ENCODE assay signal across 18 cellular contexts in the genomic region with DNA sequence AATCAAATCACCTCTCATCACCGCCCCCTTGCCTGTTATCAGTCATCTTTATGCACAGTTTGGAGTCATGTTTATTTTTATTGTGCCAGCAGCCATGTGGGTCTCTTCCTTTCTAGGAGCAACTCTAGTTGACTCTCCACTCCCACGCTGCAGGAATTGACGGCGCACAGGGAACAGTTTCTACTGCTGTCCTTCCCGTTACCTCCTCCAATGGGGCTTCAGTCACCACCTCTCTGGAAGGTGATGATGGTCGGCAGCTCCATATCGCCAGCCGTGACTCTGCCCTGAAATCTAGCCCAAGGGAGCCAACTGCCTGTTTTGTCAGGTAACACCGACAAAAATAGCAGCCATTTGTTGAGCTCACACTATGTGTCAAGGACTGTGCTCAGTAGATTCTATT. TPM values are rescaled to one million over a fixed set of nuclear protein-coding genes. Genes with fewer than 3 reads are reported as not detected.
DNase-seq lines count a peak whose midpoint lies in the region; ATAC-seq and TF ChIP-seq lines count a peak whose summit lies in the region.
"Had no signal": no experiment of that assay in that cellular context is flagged by ENCODE, and none has a peak within 500 bp of the region (broad histone marks: within the 10 kb centered on the region; RNA-seq: fewer than 3 reads in every experiment).

No MANE protein-coding gene starts in this region.

- H3K27ac ChIP-seq in HEK293 (ENCODE audit: extremely low read depth, low read depth, low read length) = no peak overlapping the region
- peak overlapping the region in 8 of 12 donors; percentile 3 to 81 (median 50) for H3K27ac ChIP-seq in heart left ventricle
- no peak overlapping the region for H3K27ac ChIP-seq in right cardiac atrium (ENCODE audit: low read length)
- no peak overlapping the region for H3K27ac ChIP-seq in effector memory CD4-positive, alpha-beta T cell (ENCODE audit: insufficient read depth, low read length, poor library complexity, severe bottlenecking)
- H3K27ac ChIP-seq: A549, C4-2B, HL-60 had no signal

- intact Hi-C loops in heart left ventricle (cut with DNase I) (no loop called here), right cardiac atrium (cut with DNase I) (no loop called here)

- ATAC-seq in heart left ventricle (peak; percentile 27 to 84 (median 71)), right cardiac atrium (peak; percentile 50 to 59)
- ATAC-seq: A549 had no signal

- H3K4me1 ChIP-seq in HEK293 (ENCODE audit: control insufficient read depth, insufficient read depth, low read length) = no peaks in the 10 kb centered on the region
- peaks cover 0 to 60% (median 12%) of the 10 kb centered on the region in 12 donors for H3K4me1 ChIP-seq in heart left ventricle
- H3K4me1 ChIP-seq in right cardiac atrium (ENCODE audit: control insufficient read depth, insufficient read depth, low read length) = peaks cover 8% of the 10 kb centered on the region
- H3K4me1 ChIP-seq in effector memory CD4-positive, alpha-beta T cell (ENCODE audit: control insufficient read depth, insufficient read depth, low read length, poor library complexity, severe bottlenecking) = no peaks in the 10 kb centered on the region
- H3K4me1 ChIP-seq: A549, BE2C, HAP-1 had no signal

- H3K9me3 ChIP-seq in HEK293 (ENCODE audit: control insufficient read depth, insufficient read depth, low read depth, low read length) (no peaks in the 10 kb centered on the region), MG63 (no peaks in the 10 kb centered on the region), heart left ventricle (no peaks in the 10 kb centered on the region), right cardiac atrium (ENCODE audit: control insufficient read depth, low read length) (no peaks in the 10 kb centered on the region)
- H3K9me3 ChIP-seq in effector memory CD4-positive, alpha-beta T cell (ENCODE audit: control insufficient read depth, low read length) = no peaks in the 10 kb centered on the region
- H3K9me3 ChIP-seq: A549, BE2C, HAP-1 had no signal

- peak; percentile 40 for DNase-seq in MG63
- peak in 3 of 5 donors; percentile 31 to 84 (median 71) for DNase-seq in heart left ventricle
- no peak for DNase-seq in right cardiac atrium
- DNase-seq in NCI-H2171 (lab: John Stamatoyannopoulos, UW) = no peak
- no peak for DNase-seq in effector memory CD4-positive, alpha-beta T cell
- DNase-seq in stimulated activated naive CD4-positive, alpha-beta T cell treated with Interleukin-2 at 50 U/mL for 16 hours (lab: John Stamatoyannopoulos, UW) = no peak
- DNase-seq in NCI-H128 (lab: John Stamatoyannopoulos, UW; ENCODE audit: unreplicated experiment) = no peak
- DNase-seq: BE2C; CD4-positive, alpha-beta memory T cell; DMS79; HFFc6 had no signal

- H3K4me3 ChIP-seq in HEK293 (ENCODE audit: low read depth, low read length) (no peak overlapping the region), MG63 (no peak overlapping the region), heart left ventricle (no peak overlapping the region), right cardiac atrium (ENCODE audit: low read length) (no peak overlapping the region)
- H3K4me3 ChIP-seq in effector memory CD4-positive, alpha-beta T cell (ENCODE audit: insufficient read depth, low read depth, low read length, poor library complexity, severe bottlenecking) = no peak overlapping the region
- H3K4me3 ChIP-seq: A549, HAP-1 had no signal

- CTCF ChIA-PET in HEK293 (lab: Yijun Ruan, JAX) = no interaction called here

- H3K27me3 ChIP-seq in MG63 = no peaks in the 10 kb centered on the region
- H3K27me3 ChIP-seq in heart left ventricle = no peaks in the 10 kb centered on the region
- H3K27me3 ChIP-seq in right cardiac atrium (ENCODE audit: control insufficient read depth, insufficient read depth) = no peaks in the 10 kb centered on the region
- no peaks in the 10 kb centered on the region for H3K27me3 ChIP-seq in effector memory CD4-positive, alpha-beta T cell (replicated peaks; ENCODE audit: control insufficient read depth, insufficient read depth, low read length, poor library complexity, severe bottlenecking)
- H3K27me3 ChIP-seq: BE2C had no signal

- no peak for TF ChIP-seq CTCF in HEK293 (tag by site-specific recombination; IDR thresholded peaks at IDR 0.05)
- no peak for TF ChIP-seq CTCF in heart left ventricle (IDR thresholded peaks at IDR 0.05)

- WGBS in heart left ventricle, 4 donors = 25 to 51% (median 29%) methylated on average over 9 of the region's 9 CpGs
- 32% methylated on average over 9 of the region's 9 CpGs for WGBS in right cardiac atrium

- POLR2A ChIA-PET in HEK293 (lab: Yijun Ruan, JAX) = no interaction called here

- no peaks in the 10 kb centered on the region for H3K36me3 ChIP-seq in HEK293 (ENCODE audit: control insufficient read depth in 2 of 2, insufficient read depth in 1 of 2, low read length in 2 of 2)
- H3K36me3 ChIP-seq in MG63 = peaks cover 4% of the 10 kb centered on the region
- no peaks in the 10 kb centered on the region for H3K36me3 ChIP-seq in heart left ventricle
- H3K36me3 ChIP-seq in effector memory CD4-positive, alpha-beta T cell (ENCODE audit: control insufficient read depth, insufficient read depth, low read length) = no peaks in the 10 kb centered on the region
- H3K36me3 ChIP-seq: BE2C, HAP-1 had no signal

- TF ChIP-seq POLR2A in heart left ventricle (IDR thresholded peaks at IDR 0.05) = no peak

TF ChIP-seq in HEK293, 187 proteins besides CTCF, POLR2A, EP300 and RAD21:
- TF ChIP-seq ZFHX2 (tag by site-specific recombination; conservative IDR thresholded peaks at IDR 0.05) (peak; percentile 50), EGR2 (tag by site-specific recombination; IDR thresholded peaks at IDR 0.05; ENCODE audit: low read depth) (0 out of 2 replicates have a peak, but pooled peaks have one; percentile 14), ZNF792 (tag by site-specific recombination; IDR thresholded peaks at IDR 0.05) (no peak), ZNF513 (tag by site-specific recombination; IDR thresholded peaks at IDR 0.05) (no peak)

RNA-seq across cellular contexts. Expression of gene FAM107A, which starts 35.6 kb away (rescaled TPM):
- 40.7 and 47.1 TPM in 2 replicates for total RNA-seq in MG63 (2014; rRNA removed; shearing (Covaris generic); ENCODE audit: low replicate concordance)
- 100 to 1,000 TPM in 3 of 9 donors, 10 to 100 TPM in 6; 24.6 to 144 (median 62.5) TPM for total RNA-seq in heart left ventricle
- polyA plus RNA-seq in heart left ventricle = 10 to 100 TPM; 39.2 to 47.9 TPM
- total RNA-seq in right cardiac atrium = 10 to 100 TPM; 38.0 to 80.8 (median 58.0) TPM
- polyA plus RNA-seq in right cardiac atrium = 52.7 TPM
- total RNA-seq: CD4-positive, alpha-beta memory T cell had no signal
- polyA plus RNA-seq: CD4-positive, alpha-beta memory T cell had no signal

RNA-seq across cellular contexts. Expression of gene FAM3D, which starts 53.7 kb away (rescaled TPM):
- total RNA-seq in MG63 (2014; rRNA removed; shearing (Covaris generic); ENCODE audit: low replicate concordance) = not detected in 2 replicates
- total RNA-seq in heart left ventricle (not detected), right cardiac atrium (under 1 TPM; 0.24 to 0.37 (median 0.29) TPM)
- polyA plus RNA-seq in heart left ventricle (under 1 TPM in 1 of 2 donors, not detected in 1; 0.06 TPM), right cardiac atrium (0.14 TPM)
- total RNA-seq: CD4-positive, alpha-beta memory T cell; H1; HFFc6 had no signal
- polyA plus RNA-seq: A549; AG04450; CD4-positive, alpha-beta memory T cell; H1 had no signal

Comparison
In these comparisons a context has a peak if more than half of its experiments do, and no peak if none do; other contexts are left out.
1. H3K27ac ChIP-seq: peak in heart left ventricle (8 of 12); none in HEK293 (single experiment), right cardiac atrium (single experiment) and effector memory CD4-positive, alpha-beta T cell (single experiment).
2. DNase-seq: peak in MG63 (single experiment) and heart left ventricle (3 of 5); none in right cardiac atrium (0 of 3), NCI-H2171 (single experiment), effector memory CD4-positive, alpha-beta T cell (0 of 3), stimulated activated naive CD4-positive, alpha-beta T cell treated with Interleukin-2 at 50 U/mL for 16 hours (single experiment) and NCI-H128 (single experiment).